In genomic region chr22:44544523-44545433, GRCh38 we compare ENCODE assay signal across 17 cellular contexts. TPM values are rescaled to one million over a fixed set of nuclear protein-coding genes. Genes with fewer than 3 reads are reported as not detected.
DNase-seq lines count a peak whose midpoint lies in the region; ATAC-seq and TF ChIP-seq lines count a peak whose summit lies in the region.
"Had no signal": no experiment of that assay in that cellular context is flagged by ENCODE, and none has a peak within 500 bp of the region (broad histone marks: within the 10 kb centered on the region; RNA-seq: fewer than 3 reads in every experiment).

No MANE protein-coding gene starts in this region.

- no peak for DNase-seq in GM23338 (ENCODE audit: low spot score)
- DNase-seq in left kidney (ENCODE audit: low read depth, low spot score), result peak; percentile 53
- no peak for DNase-seq in progenitor cell of endocrine pancreas (ENCODE audit: low spot score, unreplicated experiment)
- DNase-seq in activated CD4-positive, alpha-beta memory T cell treated with anti-CD3 and anti-CD28 coated beads for 36 hours, result no peak
- DNase-seq in SHP77 treated with DMSO at 0.1 percent for 48 hours (lab: John Stamatoyannopoulos, UW), result no peak
- DNase-seq in neural progenitor cell (ENCODE audit: low spot score), result no peak
- DNase-seq: CD8-positive, alpha-beta T cell; MM.1S; NCI-H1105 treated with DMSO at 0.1 percent for 48 hours; NCI-H1694; NCI-H2081 treated with DMSO at 0.1 percent for 48 hours; NCI-H774; OCI-M1 had no signal

- H3K9me3 Mint-ChIP-seq in GM23338 (no peaks in the 10 kb centered on the region), progenitor cell of endocrine pancreas (ENCODE audit: low read depth) (no peaks in the 10 kb centered on the region), neural progenitor cell (peaks cover 2% of the 10 kb centered on the region)
- no peaks in the 10 kb centered on the region for H3K9me3 Mint-ChIP-seq in activated CD4-positive, alpha-beta memory T cell treated with anti-CD3 and anti-CD28 coated beads for 36 hours
- H3K9me3 Mint-ChIP-seq: CD8-positive, alpha-beta T cell had no signal

- no peaks in the 10 kb centered on the region for H4K20me1 ChIP-seq in GM23338 (replicated peaks; ENCODE audit: insufficient read depth)
- H4K20me1 ChIP-seq in OCI-LY3 (ENCODE audit: insufficient read depth, low read length), result no peaks in the 10 kb centered on the region
- H4K20me1 ChIP-seq in neural progenitor cell (ENCODE audit: low read depth), result no peaks in the 10 kb centered on the region
- H4K20me1 ChIP-seq: BLaER1 treated with 17β-estradiol and CSF1 and Interleukin-3, amounts not matched to agents 10 nM and 100 nM had no signal

- no peak overlapping the region for H3K27ac Mint-ChIP-seq in GM23338
- peak overlapping the region; percentile 79 for H3K27ac Mint-ChIP-seq in progenitor cell of endocrine pancreas
- no peak overlapping the region for H3K27ac Mint-ChIP-seq in activated CD4-positive, alpha-beta memory T cell treated with anti-CD3 and anti-CD28 coated beads for 36 hours
- H3K27ac Mint-ChIP-seq in neural progenitor cell, result no peak overlapping the region
- H3K27ac Mint-ChIP-seq: CD8-positive, alpha-beta T cell had no signal

- CTCF ChIA-PET in activated CD4-positive, alpha-beta memory T cell treated with anti-CD3 and anti-CD28 coated beads for 36 hours (lab: Charles Lee), result no interaction called here

- POLR2A ChIA-PET in activated CD4-positive, alpha-beta memory T cell treated with anti-CD3 and anti-CD28 coated beads for 36 hours (lab: Charles Lee), result no interaction called here

- intact Hi-C loops in activated CD4-positive, alpha-beta memory T cell treated with anti-CD3 and anti-CD28 coated beads for 36 hours (cut with micrococcal nuclease), result no loop called here

- H3K79me2 ChIP-seq in GM23338 (replicated peaks; ENCODE audit: insufficient read depth), result no peaks in the 10 kb centered on the region
- H3K79me2 ChIP-seq in OCI-LY3 (ENCODE audit: low read length), result no peaks in the 10 kb centered on the region
- no peaks in the 10 kb centered on the region for H3K79me2 ChIP-seq in neural progenitor cell (ENCODE audit: low read depth)

- no peaks in the 10 kb centered on the region for H3F3A ChIP-seq in GM23338 (replicated peaks; ENCODE audit: low read depth)
- no peaks in the 10 kb centered on the region for H3F3A ChIP-seq in neural progenitor cell (ENCODE audit: low read depth)

- H3K4me2 ChIP-seq in GM23338 (no peak overlapping the region), OCI-LY3 (ENCODE audit: low read length) (peak overlapping the region; percentile 98), neural progenitor cell (no peak overlapping the region)

- H3K4me3 Mint-ChIP-seq in GM23338 (no peak overlapping the region), progenitor cell of endocrine pancreas (ENCODE audit: low read depth) (no peak overlapping the region), neural progenitor cell (no peak overlapping the region)
- H3K4me3 Mint-ChIP-seq in activated CD4-positive, alpha-beta memory T cell treated with anti-CD3 and anti-CD28 coated beads for 36 hours, result no peak overlapping the region
- H3K4me3 Mint-ChIP-seq: CD8-positive, alpha-beta T cell had no signal

- no peaks in the 10 kb centered on the region for H3K9me3 ChIP-seq in OCI-LY3 (ENCODE audit: insufficient read depth, low read length)
- no peaks in the 10 kb centered on the region for H3K9me3 ChIP-seq in neural progenitor cell (ENCODE audit: low read depth)
- H3K9me3 ChIP-seq: BLaER1 treated with 17β-estradiol and CSF1 and Interleukin-3, amounts not matched to agents 10 nM and 100 nM had no signal

- H3K36me3 Mint-ChIP-seq in GM23338 (ENCODE audit: low read depth), result no peaks in the 10 kb centered on the region
- H3K36me3 Mint-ChIP-seq in progenitor cell of endocrine pancreas (ENCODE audit: insufficient read depth), result no peaks in the 10 kb centered on the region
- H3K36me3 Mint-ChIP-seq in activated CD4-positive, alpha-beta memory T cell treated with anti-CD3 and anti-CD28 coated beads for 36 hours, result no peaks in the 10 kb centered on the region
- H3K36me3 Mint-ChIP-seq in neural progenitor cell, result no peaks in the 10 kb centered on the region
- H3K36me3 Mint-ChIP-seq: CD8-positive, alpha-beta T cell had no signal

- TF ChIP-seq CTCF in GM23338 (conservative IDR thresholded peaks at IDR 0.05; ENCODE audit: low read depth in 2 of 2) (no peak), OCI-LY3 (IDR thresholded peaks at IDR 0.05; ENCODE audit: low read depth, low read length) (no peak), progenitor cell of endocrine pancreas (IDR thresholded peaks at IDR 0.05; ENCODE audit: unreplicated experiment) (no peak), neural progenitor cell (IDR thresholded peaks at IDR 0.05) (no peak)

- no peaks in the 10 kb centered on the region for H3K27me3 ChIP-seq in GM23338 (ENCODE audit: insufficient read depth)
- H3K27me3 ChIP-seq in OCI-LY3 (ENCODE audit: low read depth, low read length), result peaks cover 41% of the 10 kb centered on the region
- peaks cover 30% of the 10 kb centered on the region for H3K27me3 ChIP-seq in neural progenitor cell
- H3K27me3 ChIP-seq: BLaER1 treated with 17β-estradiol and CSF1 and Interleukin-3, amounts not matched to agents 10 nM and 100 nM had no signal

- H3K27me3 Mint-ChIP-seq in GM23338 (ENCODE audit: insufficient read depth, low read depth, poor library complexity) (peaks cover 6% of the 10 kb centered on the region), progenitor cell of endocrine pancreas (peaks cover 18% of the 10 kb centered on the region), neural progenitor cell (ENCODE audit: insufficient read depth, low read depth) (peaks cover 7% of the 10 kb centered on the region)
- H3K27me3 Mint-ChIP-seq in activated CD4-positive, alpha-beta memory T cell treated with anti-CD3 and anti-CD28 coated beads for 36 hours, result peaks cover 32% of the 10 kb centered on the region

- H3K4me3 ChIP-seq in GM23338 (no peak overlapping the region), OCI-LY3 (ENCODE audit: low read length) (peak overlapping the region; percentile 73; the same call in 1 of the 2 replicates), neural progenitor cell (no peak overlapping the region)
- H3K4me3 ChIP-seq: BLaER1 treated with 17β-estradiol and CSF1 and Interleukin-3, amounts not matched to agents 10 nM and 100 nM; GM23248 had no signal

- peak; percentile 12; the same call in 1 of the 3 replicates for ATAC-seq in GM23338
- ATAC-seq in HG02840 (IDR thresholded peaks at IDR 0.05; ENCODE audit: low FRiP score, unreplicated experiment), result no peak
- ATAC-seq: CD8-positive, alpha-beta T cell had no signal

- H3K36me3 ChIP-seq in GM23338 (ENCODE audit: insufficient read depth) (no peaks in the 10 kb centered on the region), OCI-LY3 (replicated peaks; ENCODE audit: low read depth, low read length) (no peaks in the 10 kb centered on the region), neural progenitor cell (no peaks in the 10 kb centered on the region)
- H3K36me3 ChIP-seq: BLaER1 treated with 17β-estradiol and CSF1 and Interleukin-3, amounts not matched to agents 10 nM and 100 nM had no signal

- H3K9ac ChIP-seq in OCI-LY3 (ENCODE audit: low read length), result no peak overlapping the region
- no peak overlapping the region for H3K9ac ChIP-seq in neural progenitor cell
- H3K9ac ChIP-seq: BLaER1 treated with 17β-estradiol and CSF1 and Interleukin-3, amounts not matched to agents 10 nM and 100 nM; GM23248 had no signal

- peaks cover 13% of the 10 kb centered on the region for H3K4me1 Mint-ChIP-seq in GM23338
- H3K4me1 Mint-ChIP-seq in progenitor cell of endocrine pancreas (ENCODE audit: low read depth), result no peaks in the 10 kb centered on the region
- peaks cover 2% of the 10 kb centered on the region for H3K4me1 Mint-ChIP-seq in activated CD4-positive, alpha-beta memory T cell treated with anti-CD3 and anti-CD28 coated beads for 36 hours (ENCODE audit: low read depth)
- peaks cover 27% of the 10 kb centered on the region for H3K4me1 Mint-ChIP-seq in neural progenitor cell

- no peaks in the 10 kb centered on the region for H3K9me2 ChIP-seq in GM23338 (ENCODE audit: insufficient read depth)

- H2AFZ ChIP-seq in GM23338 (no peak overlapping the region), OCI-LY3 (ENCODE audit: low read depth, low read length) (no peak overlapping the region), neural progenitor cell (replicated peaks) (no peak overlapping the region)
- H2AFZ ChIP-seq: GM23248 had no signal

- no peak overlapping the region for H3K27ac ChIP-seq in GM23338 (ENCODE audit: low read depth)
- no peak overlapping the region for H3K27ac ChIP-seq in OCI-LY3 (ENCODE audit: low read length)
- no peak overlapping the region for H3K27ac ChIP-seq in neural progenitor cell
- H3K27ac ChIP-seq: BLaER1 treated with 17β-estradiol and CSF1 and Interleukin-3, amounts not matched to agents 10 nM and 100 nM; GM23248 had no signal

- H3K4me1 ChIP-seq in GM23338 (ENCODE audit: insufficient read depth) (no peaks in the 10 kb centered on the region), OCI-LY3 (ENCODE audit: low read length) (peaks cover 29% of the 10 kb centered on the region), neural progenitor cell (peaks cover 11% of the 10 kb centered on the region)

TF ChIP-seq in GM23338, 12 proteins besides CTCF, POLR2A, EP300 and RAD21 (continues in another document):
- TF ChIP-seq ZNF114 (CRISPR knock-in tag; IDR thresholded peaks at IDR 0.05), result no peak

RNA-seq across cellular contexts. Expression of gene RTL6, which starts 46.7 kb away (rescaled TPM):
- 21.4 and 28.8 TPM in 2 replicates for total RNA-seq in GM23338 (2014; rRNA removed; shearing (Covaris generic))
- polyA plus RNA-seq in GM23338 (2016; fragmentation: Nextera tagmentation; extraction: Ambion mirVana), result 7.7 and 8.2 TPM in 2 replicates
- 48.8 and 50.4 TPM in 2 replicates for total RNA-seq in progenitor cell of endocrine pancreas
- total RNA-seq in activated CD4-positive, alpha-beta memory T cell treated with anti-CD3 and anti-CD28 coated beads for 36 hours, result 1 to 10 TPM; 7.2 to 7.4 TPM
- 15.7 and 27.6 TPM in 2 replicates for total RNA-seq in neural progenitor cell (ENCODE audit: low replicate concordance)
